In genomic region chr7:105862770-105863169, GRCh38 we compare ENCODE assay signal across 6 cellular contexts.
"Had no signal": no experiment of that assay in that cellular context is flagged by ENCODE, and none has a peak within 500 bp of the region (broad histone marks: within the 10 kb centered on the region; RNA-seq: fewer than 3 reads in every experiment).

No MANE protein-coding gene starts in this region.

- DNase-seq: GOT3, H9, HCEC 1CT, IMR-90, KG1 had no signal

- H3K4me3 ChIP-seq: K562 had no signal

- ATAC-seq: K562 had no signal

- H3K4me3 Mint-ChIP-seq: H9 had no signal

- H3K9me3 Mint-ChIP-seq: H9 had no signal
